In the genomic region with DNA sequence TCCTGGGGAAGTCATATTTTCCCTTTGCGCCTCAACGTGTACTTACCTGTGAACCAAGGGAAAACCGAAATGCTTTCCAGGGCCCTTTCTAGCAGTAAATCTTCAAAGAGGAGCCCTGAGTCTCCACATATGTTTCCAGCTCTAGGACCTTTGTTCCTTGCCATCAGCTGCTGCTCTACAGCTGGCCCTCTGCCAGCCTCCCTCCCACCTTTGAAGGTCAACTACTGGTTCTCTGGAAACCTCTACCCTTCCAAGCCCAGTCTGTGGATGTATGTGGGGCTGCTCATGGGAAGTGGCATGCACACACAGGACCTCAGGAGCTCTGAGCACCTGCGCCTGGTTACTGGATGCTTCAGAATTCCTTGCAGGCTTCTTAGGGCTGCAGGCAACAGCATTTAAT, we compare ENCODE assay signal across 23 cellular contexts.
"Had no signal": no experiment of that assay in that cellular context is flagged by ENCODE, and none has a peak within 500 bp of the region (broad histone marks: within the 10 kb centered on the region; RNA-seq: fewer than 3 reads in every experiment).

No MANE protein-coding gene starts in this region.

- H3K27me3 ChIP-seq: colonic mucosa had no signal

- H3K27ac ChIP-seq: brain microvascular endothelial cell, colonic mucosa, foreskin keratinocyte, lower lobe of right lung, neutrophil, suprapubic skin had no signal

- H3K4me3 ChIP-seq: colonic mucosa, lower lobe of right lung, skin epidermis, suprapubic skin had no signal

- DNase-seq: activated CD4-positive, alpha-beta memory T cell treated with anti-CD3 and anti-CD28 coated beads, Interleukin-2, amount 10 ng/mL, durations not matched to agents 7 days and 5 days; activated CD4-positive, alpha-beta T cell treated with anti-CD3 and anti-CD28 coated beads for 4 hours; activated CD8-positive, alpha-beta memory T cell treated with anti-CD3 and anti-CD28 coated beads, Interleukin-2, amount 10 ng/mL, durations not matched to agents 7 days and 5 days; activated naive CD4-positive, alpha-beta T cell treated with Interleukin-2 at 50 U/mL for 16 hours; activated naive CD8-positive, alpha-beta T cell treated with anti-CD3 and anti-CD28 coated beads, Interleukin-2, amount 10 ng/mL, durations not matched to agents 7 days and 5 days; activated T-cell treated with anti-CD3 and anti-CD28 coated beads, Interleukin-2, amount 50 U/mL, for 24 hours; anterior cingulate cortex; brain microvascular endothelial cell; colonic mucosa; glutamatergic neuron; hypothalamus; left colon; lower lobe of right lung; stimulated activated CD4-positive, alpha-beta T cell treated with anti-CD3 and anti-CD28 coated beads, Interleukin-15, amount 100 ng/mL, for 24 hours; stimulated activated CD4-positive, alpha-beta T cell treated with anti-CD3 and anti-CD28 coated beads, Interleukin-2, amount 100 ng/mL, for 48 hours; stimulated activated naive CD8-positive, alpha-beta T cell treated with anti-CD3 and anti-CD28 coated beads, Interleukin-15, amount 100 ng/mL, for 72 hours; T-cell had no signal

- H3K4me1 ChIP-seq: colonic mucosa, lower lobe of right lung had no signal

- H3K9me3 ChIP-seq: colonic mucosa, lower lobe of right lung, neutrophil, suprapubic skin had no signal

- H3K36me3 ChIP-seq: brain microvascular endothelial cell, colonic mucosa, lower lobe of right lung, neutrophil, suprapubic skin had no signal

- ATAC-seq: activated CD8-positive, alpha-beta memory T cell treated with anti-CD3 and anti-CD28 coated beads, Interleukin-2, amount 10 ng/mL, durations not matched to agents 7 days and 5 days; foreskin keratinocyte; left colon; lower lobe of right lung; natural killer cell treated with Interleukin-12 subunit alpha and Interleukin-12 subunit beta and Interleukin-15 and Interleukin-18, amount 100 ng/mL, for 72 hours; stimulated activated naive CD8-positive, alpha-beta T cell treated with anti-CD3 and anti-CD28 coated beads, Interleukin-15, amount 100 ng/mL, for 72 hours; T-cell; WTC11 had no signal
